In the genomic region with DNA sequence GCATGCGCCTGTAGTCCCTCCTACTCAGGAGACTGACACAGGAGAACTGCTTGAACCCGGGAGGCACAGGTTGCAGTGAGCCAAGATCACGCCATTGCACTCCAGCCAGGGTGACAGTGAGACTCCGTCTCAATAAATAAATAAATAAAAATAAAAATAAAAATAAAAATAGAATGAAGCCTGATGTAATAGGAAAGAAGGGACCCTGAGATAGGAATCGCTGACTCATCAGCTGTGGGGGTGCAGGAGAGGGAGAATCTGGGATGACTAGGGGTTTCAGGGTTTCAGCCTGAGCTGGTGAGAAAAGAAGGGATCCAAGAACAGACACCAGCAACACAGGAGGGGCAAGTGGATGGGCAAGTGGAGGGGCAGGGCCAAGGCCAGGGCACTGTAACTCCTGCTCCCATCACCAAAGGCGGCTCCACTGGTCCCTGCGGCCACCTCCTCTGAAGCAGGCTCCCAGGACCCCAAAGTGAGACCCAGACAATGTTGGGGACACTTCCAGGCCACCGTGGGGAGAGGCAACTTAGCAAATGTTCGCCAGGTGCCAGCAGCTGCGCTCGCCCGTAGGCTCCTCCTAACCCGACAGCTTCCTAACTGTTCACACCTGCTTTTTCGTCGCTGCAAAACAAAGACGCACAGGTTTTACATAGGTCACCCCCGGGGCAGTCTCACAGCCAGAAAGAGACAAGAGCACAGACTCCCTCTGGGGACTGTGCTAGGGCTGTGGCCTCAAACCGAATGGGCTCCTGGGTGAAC, we compare ENCODE assay signal across 1 cellular context.
TF ChIP-seq lines count a peak whose summit lies in the region.

No MANE protein-coding gene starts in this region.

TF ChIP-seq in K562, 482 proteins besides CTCF, POLR2A, EP300 and RAD21 (continued from another document and continues in another):
- TF ChIP-seq, protein P1, sequence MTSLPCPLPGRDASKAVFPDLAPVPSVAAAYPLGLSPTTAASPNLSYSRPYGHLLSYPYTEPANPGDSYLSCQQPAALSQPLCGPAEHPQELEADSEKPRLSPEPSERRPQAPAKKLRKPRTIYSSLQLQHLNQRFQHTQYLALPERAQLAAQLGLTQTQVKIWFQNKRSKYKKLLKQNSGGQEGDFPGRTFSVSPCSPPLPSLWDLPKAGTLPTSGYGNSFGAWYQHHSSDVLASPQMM (CRISPR knock-in tag; IDR thresholded peaks at IDR 0.05) = no peak
- TF ChIP-seq, protein P2, sequence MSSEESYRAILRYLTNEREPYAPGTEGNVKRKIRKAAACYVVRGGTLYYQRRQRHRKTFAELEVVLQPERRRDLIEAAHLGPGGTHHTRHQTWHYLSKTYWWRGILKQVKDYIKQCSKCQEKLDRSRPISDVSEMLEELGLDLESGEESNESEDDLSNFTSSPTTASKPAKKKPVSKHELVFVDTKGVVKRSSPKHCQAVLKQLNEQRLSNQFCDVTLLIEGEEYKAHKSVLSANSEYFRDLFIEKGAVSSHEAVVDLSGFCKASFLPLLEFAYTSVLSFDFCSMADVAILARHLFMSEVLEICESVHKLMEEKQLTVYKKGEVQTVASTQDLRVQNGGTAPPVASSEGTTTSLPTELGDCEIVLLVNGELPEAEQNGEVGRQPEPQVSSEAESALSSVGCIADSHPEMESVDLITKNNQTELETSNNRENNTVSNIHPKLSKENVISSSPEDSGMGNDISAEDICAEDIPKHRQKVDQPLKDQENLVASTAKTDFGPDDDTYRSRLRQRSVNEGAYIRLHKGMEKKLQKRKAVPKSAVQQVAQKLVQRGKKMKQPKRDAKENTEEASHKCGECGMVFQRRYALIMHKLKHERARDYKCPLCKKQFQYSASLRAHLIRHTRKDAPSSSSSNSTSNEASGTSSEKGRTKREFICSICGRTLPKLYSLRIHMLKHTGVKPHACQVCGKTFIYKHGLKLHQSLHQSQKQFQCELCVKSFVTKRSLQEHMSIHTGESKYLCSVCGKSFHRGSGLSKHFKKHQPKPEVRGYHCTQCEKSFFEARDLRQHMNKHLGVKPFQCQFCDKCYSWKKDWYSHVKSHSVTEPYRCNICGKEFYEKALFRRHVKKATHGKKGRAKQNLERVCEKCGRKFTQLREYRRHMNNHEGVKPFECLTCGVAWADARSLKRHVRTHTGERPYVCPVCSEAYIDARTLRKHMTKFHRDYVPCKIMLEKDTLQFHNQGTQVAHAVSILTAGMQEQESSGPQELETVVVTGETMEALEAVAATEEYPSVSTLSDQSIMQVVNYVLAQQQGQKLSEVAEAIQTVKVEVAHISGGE (CRISPR knock-in tag; IDR thresholded peaks at IDR 0.05) = no peak
- TF ChIP-seq ZNF197 (CRISPR knock-in tag; IDR thresholded peaks at IDR 0.05; ENCODE audit: low read depth) = 0 out of 2 replicates have a peak, but pooled peaks have one; percentile 42
- TF ChIP-seq MAFF (IDR thresholded peaks at IDR 0.05; ENCODE audit: low read length) = peak; percentile 96
- TF ChIP-seq SMARCA4 (IDR thresholded peaks at IDR 0.05) = peak; percentile 94
- no peak for TF ChIP-seq ZBTB1 (CRISPR knock-in tag; IDR thresholded peaks at IDR 0.05; ENCODE audit: borderline replicate concordance, low read depth)
- TF ChIP-seq, protein P3, sequence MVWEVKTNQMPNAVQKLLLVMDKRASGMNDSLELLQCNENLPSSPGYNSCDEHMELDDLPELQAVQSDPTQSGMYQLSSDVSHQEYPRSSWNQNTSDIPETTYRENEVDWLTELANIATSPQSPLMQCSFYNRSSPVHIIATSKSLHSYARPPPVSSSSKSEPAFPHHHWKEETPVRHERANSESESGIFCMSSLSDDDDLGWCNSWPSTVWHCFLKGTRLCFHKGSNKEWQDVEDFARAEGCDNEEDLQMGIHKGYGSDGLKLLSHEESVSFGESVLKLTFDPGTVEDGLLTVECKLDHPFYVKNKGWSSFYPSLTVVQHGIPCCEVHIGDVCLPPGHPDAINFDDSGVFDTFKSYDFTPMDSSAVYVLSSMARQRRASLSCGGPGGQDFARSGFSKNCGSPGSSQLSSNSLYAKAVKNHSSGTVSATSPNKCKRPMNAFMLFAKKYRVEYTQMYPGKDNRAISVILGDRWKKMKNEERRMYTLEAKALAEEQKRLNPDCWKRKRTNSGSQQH (CRISPR knock-in tag; IDR thresholded peaks at IDR 0.05) = 0 out of 2 replicates have a peak, but pooled peaks have one; percentile 55
- TF ChIP-seq, protein P4, sequence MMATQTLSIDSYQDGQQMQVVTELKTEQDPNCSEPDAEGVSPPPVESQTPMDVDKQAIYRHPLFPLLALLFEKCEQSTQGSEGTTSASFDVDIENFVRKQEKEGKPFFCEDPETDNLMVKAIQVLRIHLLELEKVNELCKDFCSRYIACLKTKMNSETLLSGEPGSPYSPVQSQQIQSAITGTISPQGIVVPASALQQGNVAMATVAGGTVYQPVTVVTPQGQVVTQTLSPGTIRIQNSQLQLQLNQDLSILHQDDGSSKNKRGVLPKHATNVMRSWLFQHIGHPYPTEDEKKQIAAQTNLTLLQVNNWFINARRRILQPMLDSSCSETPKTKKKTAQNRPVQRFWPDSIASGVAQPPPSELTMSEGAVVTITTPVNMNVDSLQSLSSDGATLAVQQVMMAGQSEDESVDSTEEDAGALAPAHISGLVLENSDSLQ (IDR thresholded peaks at IDR 0.05) = peak; percentile 74
- TF ChIP-seq ILK (tag; IDR thresholded peaks at IDR 0.05; ENCODE audit: borderline replicate concordance, low read depth) = no peak
- no peak for TF ChIP-seq ADNP (tag; IDR thresholded peaks at IDR 0.05)
- TF ChIP-seq, protein P5, sequence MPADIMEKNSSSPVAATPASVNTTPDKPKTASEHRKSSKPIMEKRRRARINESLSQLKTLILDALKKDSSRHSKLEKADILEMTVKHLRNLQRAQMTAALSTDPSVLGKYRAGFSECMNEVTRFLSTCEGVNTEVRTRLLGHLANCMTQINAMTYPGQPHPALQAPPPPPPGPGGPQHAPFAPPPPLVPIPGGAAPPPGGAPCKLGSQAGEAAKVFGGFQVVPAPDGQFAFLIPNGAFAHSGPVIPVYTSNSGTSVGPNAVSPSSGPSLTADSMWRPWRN (IDR thresholded peaks at IDR 0.05; ENCODE audit: low read depth) = peak; percentile 25; the same call in 1 of the 2 replicates
- TF ChIP-seq JUND (IDR thresholded peaks at IDR 0.05; ENCODE audit: borderline replicate concordance, low read depth, low read length) = peak; percentile 98
- peak; percentile 87; the same call in 2 of the 3 replicates for TF ChIP-seq JUND (tag; IDR thresholded peaks at IDR 0.05; ENCODE audit: borderline replicate concordance, low read depth, low read length)
- TF ChIP-seq, protein P6, sequence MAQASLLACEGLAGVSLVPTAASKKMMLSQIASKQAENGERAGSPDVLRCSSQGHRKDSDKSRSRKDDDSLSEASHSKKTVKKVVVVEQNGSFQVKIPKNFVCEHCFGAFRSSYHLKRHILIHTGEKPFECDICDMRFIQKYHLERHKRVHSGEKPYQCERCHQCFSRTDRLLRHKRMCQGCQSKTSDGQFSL (CRISPR knock-in tag; IDR thresholded peaks at IDR 0.05) = peak; percentile 90
- TF ChIP-seq, protein P6 (tag; IDR thresholded peaks at IDR 0.05) = peak in 1 of 2 experiments; percentile 87; a peak in 2 of 4 replicates
- TF ChIP-seq C11orf30 (IDR thresholded peaks at IDR 0.05; ENCODE audit: low read depth) = peak; percentile 100
- TF ChIP-seq ZNF316 (IDR thresholded peaks at IDR 0.05) = peak; percentile 100
- TF ChIP-seq BACH1 (tag; IDR thresholded peaks at IDR 0.05) = peak; percentile 75
- peak; percentile 76 for TF ChIP-seq SMARCC2 (IDR thresholded peaks at IDR 0.05; ENCODE audit: low read depth)
- TF ChIP-seq DMBX1 (CRISPR knock-in tag; IDR thresholded peaks at IDR 0.05; ENCODE audit: borderline replicate concordance) = 0 out of 2 replicates have a peak, but pooled peaks have one; percentile 19
- no peak for TF ChIP-seq KAT8 (IDR thresholded peaks at IDR 0.05; ENCODE audit: low read depth)
- peak; percentile 96 for TF ChIP-seq MAFK (IDR thresholded peaks at IDR 0.05; ENCODE audit: low read length)
- peak; percentile 27; the same call in 1 of the 2 replicates for TF ChIP-seq ATF7 (IDR thresholded peaks at IDR 0.05)
- TF ChIP-seq ZNF584 (CRISPR knock-in tag; IDR thresholded peaks at IDR 0.05; ENCODE audit: low read depth) = 0 out of 2 replicates have a peak, but pooled peaks have one; percentile 26
- TF ChIP-seq, protein P7, sequence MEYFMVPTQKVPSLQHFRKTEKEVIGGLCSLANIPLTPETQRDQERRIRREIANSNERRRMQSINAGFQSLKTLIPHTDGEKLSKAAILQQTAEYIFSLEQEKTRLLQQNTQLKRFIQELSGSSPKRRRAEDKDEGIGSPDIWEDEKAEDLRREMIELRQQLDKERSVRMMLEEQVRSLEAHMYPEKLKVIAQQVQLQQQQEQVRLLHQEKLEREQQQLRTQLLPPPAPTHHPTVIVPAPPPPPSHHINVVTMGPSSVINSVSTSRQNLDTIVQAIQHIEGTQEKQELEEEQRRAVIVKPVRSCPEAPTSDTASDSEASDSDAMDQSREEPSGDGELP (CRISPR knock-in tag; IDR thresholded peaks at IDR 0.05; ENCODE audit: borderline replicate concordance) = 0 out of 2 replicates have a peak, but pooled peaks have one; percentile 29
- peak; percentile 15; the same call in 1 of the 2 replicates for TF ChIP-seq ZEB2 (IDR thresholded peaks at IDR 0.05)
- TF ChIP-seq, protein P8, sequence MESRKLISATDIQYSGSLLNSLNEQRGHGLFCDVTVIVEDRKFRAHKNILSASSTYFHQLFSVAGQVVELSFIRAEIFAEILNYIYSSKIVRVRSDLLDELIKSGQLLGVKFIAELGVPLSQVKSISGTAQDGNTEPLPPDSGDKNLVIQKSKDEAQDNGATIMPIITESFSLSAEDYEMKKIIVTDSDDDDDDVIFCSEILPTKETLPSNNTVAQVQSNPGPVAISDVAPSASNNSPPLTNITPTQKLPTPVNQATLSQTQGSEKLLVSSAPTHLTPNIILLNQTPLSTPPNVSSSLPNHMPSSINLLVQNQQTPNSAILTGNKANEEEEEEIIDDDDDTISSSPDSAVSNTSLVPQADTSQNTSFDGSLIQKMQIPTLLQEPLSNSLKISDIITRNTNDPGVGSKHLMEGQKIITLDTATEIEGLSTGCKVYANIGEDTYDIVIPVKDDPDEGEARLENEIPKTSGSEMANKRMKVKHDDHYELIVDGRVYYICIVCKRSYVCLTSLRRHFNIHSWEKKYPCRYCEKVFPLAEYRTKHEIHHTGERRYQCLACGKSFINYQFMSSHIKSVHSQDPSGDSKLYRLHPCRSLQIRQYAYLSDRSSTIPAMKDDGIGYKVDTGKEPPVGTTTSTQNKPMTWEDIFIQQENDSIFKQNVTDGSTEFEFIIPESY (CRISPR knock-in tag; IDR thresholded peaks at IDR 0.05) = no peak
- TF ChIP-seq, protein P9, sequence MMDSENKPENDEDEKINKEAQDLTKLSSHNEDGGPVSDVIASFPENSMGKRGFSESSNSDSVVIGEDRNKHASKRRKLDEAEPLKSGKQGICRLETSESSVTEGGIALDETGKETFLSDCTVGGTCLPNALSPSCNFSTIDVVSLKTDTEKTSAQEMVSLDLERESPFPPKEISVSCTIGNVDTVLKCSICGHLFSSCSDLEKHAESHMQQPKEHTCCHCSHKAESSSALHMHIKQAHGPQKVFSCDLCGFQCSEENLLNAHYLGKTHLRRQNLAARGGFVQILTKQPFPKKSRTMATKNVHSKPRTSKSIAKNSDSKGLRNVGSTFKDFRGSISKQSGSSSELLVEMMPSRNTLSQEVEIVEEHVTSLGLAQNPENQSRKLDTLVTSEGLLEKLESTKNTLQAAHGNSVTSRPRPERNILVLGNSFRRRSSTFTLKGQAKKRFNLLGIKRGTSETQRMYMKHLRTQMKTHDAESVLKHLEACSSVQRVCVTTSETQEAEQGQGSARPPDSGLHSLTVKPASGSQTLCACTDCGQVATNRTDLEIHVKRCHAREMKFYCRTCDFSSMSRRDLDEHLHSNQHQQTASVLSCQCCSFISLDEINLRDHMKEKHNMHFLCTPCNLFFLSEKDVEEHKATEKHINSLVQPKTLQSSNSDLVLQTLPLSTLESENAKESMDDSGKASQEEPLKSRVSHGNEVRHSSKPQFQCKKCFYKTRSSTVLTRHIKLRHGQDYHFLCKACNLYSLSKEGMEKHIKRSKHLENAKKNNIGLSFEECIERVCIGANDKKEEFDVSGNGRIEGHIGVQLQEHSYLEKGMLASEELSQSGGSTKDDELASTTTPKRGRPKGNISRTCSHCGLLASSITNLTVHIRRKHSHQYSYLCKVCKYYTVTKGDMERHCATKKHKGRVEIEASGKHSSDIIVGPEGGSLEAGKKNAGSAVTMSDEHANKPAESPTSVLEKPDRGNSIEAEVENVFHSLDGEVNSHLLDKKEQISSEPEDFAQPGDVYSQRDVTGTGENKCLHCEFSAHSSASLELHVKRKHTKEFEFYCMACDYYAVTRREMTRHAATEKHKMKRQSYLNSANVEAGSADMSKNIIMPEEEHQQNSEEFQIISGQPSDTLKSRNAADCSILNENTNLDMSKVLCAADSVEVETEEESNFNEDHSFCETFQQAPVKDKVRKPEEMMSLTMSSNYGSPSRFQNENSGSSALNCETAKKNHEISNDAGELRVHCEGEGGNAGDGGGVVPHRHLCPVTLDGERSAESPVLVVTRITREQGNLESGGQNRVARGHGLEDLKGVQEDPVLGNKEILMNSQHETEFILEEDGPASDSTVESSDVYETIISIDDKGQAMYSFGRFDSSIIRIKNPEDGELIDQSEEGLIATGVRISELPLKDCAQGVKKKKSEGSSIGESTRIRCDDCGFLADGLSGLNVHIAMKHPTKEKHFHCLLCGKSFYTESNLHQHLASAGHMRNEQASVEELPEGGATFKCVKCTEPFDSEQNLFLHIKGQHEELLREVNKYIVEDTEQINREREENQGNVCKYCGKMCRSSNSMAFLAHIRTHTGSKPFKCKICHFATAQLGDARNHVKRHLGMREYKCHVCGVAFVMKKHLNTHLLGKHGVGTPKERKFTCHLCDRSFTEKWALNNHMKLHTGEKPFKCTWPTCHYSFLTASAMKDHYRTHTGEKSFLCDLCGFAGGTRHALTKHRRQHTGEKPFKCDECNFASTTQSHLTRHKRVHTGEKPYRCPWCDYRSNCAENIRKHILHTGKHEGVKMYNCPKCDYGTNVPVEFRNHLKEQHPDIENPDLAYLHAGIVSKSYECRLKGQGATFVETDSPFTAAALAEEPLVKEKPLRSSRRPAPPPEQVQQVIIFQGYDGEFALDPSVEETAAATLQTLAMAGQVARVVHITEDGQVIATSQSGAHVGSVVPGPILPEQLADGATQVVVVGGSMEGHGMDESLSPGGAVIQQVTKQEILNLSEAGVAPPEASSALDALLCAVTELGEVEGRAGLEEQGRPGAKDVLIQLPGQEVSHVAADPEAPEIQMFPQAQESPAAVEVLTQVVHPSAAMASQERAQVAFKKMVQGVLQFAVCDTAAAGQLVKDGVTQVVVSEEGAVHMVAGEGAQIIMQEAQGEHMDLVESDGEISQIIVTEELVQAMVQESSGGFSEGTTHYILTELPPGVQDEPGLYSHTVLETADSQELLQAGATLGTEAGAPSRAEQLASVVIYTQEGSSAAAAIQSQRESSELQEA (IDR thresholded peaks at IDR 0.05; ENCODE audit: low read depth) = no peak
- peak; percentile 89 for TF ChIP-seq ARID1B (IDR thresholded peaks at IDR 0.05)
- peak; percentile 74 for TF ChIP-seq POLR2G (IDR thresholded peaks at IDR 0.05; ENCODE audit: low read depth, low read length)
- TF ChIP-seq SUPT5H (IDR thresholded peaks at IDR 0.05) = peak; percentile 59
- no peak for TF ChIP-seq BRF1 (IDR thresholded peaks at IDR 0.05; ENCODE audit: borderline replicate concordance, extremely low read depth, insufficient read length)
- peak; percentile 50 for TF ChIP-seq ZNF134 (CRISPR knock-in tag; conservative IDR thresholded peaks at IDR 0.05)
- 0 out of 2 replicates have a peak, but pooled peaks have one; percentile 43 for TF ChIP-seq MYC (IDR thresholded peaks at IDR 0.05; ENCODE audit: low read depth, low read length)
- no peak for TF ChIP-seq MYC (CRISPR knock-in tag; IDR thresholded peaks at IDR 0.05; ENCODE audit: borderline replicate concordance, low read depth)
- peak; percentile 38; the same call in 1 of the 2 replicates for TF ChIP-seq JUNB (CRISPR knock-in tag; conservative IDR thresholded peaks at IDR 0.05)
- peak; percentile 40 for TF ChIP-seq TAF1 (IDR thresholded peaks at IDR 0.05; ENCODE audit: control insufficient read depth, extremely low read depth, insufficient read depth, low read length, severe bottlenecking)
